Comparison of ENCODE assay signal across 15 cellular contexts in genomic region chr14:25122843-25123242, GRCh38.
"Had no signal": no experiment of that assay in that cellular context is flagged by ENCODE, and none has a peak within 500 bp of the region (broad histone marks: within the 10 kb centered on the region; RNA-seq: fewer than 3 reads in every experiment).

No MANE protein-coding gene starts in this region.

- H3K36me3 ChIP-seq: right lobe of liver had no signal

- H3K4me3 ChIP-seq: right lobe of liver had no signal

- H3K27ac ChIP-seq: right lobe of liver had no signal

- FAIRE-seq: bronchial epithelial cell had no signal

- DNase-seq: activated CD4-positive, alpha-beta T cell treated with anti-CD3 and anti-CD28 coated beads, Interleukin-2, amount 10 ng/mL, durations not matched to agents 24 days and 14 days; activated CD4-positive, CD25-positive, alpha-beta regulatory T cell; activated CD8-positive, alpha-beta memory T cell treated with anti-CD3 and anti-CD28 coated beads, Interleukin-2, amount 50 U/mL, for 48 hours; activated CD8-positive, alpha-beta T cell treated with anti-CD3 and anti-CD28 coated beads, Interleukin-2, amount 10 ng/mL, durations not matched to agents 7 days and 5 days; activated naive CD4-positive, alpha-beta T cell; aorta; erythroblast; islet precursor cell; nucleus accumbens; posterior cingulate gyrus; right lobe of liver; SW 1271 had no signal

- ATAC-seq: activated CD8-positive, alpha-beta T cell treated with anti-CD3 and anti-CD28 coated beads, Interleukin-2, amount 10 ng/mL, durations not matched to agents 7 days and 5 days; left lobe of liver; right lobe of liver; stimulated activated memory B cell treated with anti-CD40 and anti-IgM and Interleukin-4, amounts not matched to agents 10 μg/mL and 1 μg/mL and 100 μg/mL, for 72 hours had no signal

- H3K27me3 ChIP-seq: right lobe of liver had no signal

- H3K9me3 ChIP-seq: right lobe of liver had no signal
